ENCODE assay signal across 29 cellular contexts in genomic region chr5:93158841-93159240, GRCh38.
DNase-seq lines count a peak whose midpoint lies in the region; ATAC-seq and TF ChIP-seq lines count a peak whose summit lies in the region.
"Had no signal": no experiment of that assay in that cellular context is flagged by ENCODE, and none has a peak within 500 bp of the region (broad histone marks: within the 10 kb centered on the region; RNA-seq: fewer than 3 reads in every experiment).

No MANE protein-coding gene starts in this region.

- TF ChIP-seq CTCF in GM23338 (conservative IDR thresholded peaks at IDR 0.05; ENCODE audit: low read depth in 2 of 2) = no peak
- TF ChIP-seq CTCF in brain microvascular endothelial cell (IDR thresholded peaks at IDR 0.05; ENCODE audit: low read depth, low read length, missing control alignments) = no peak
- TF ChIP-seq CTCF in ascending aorta (IDR thresholded peaks at IDR 0.05) = no peak

- H3K4me2 ChIP-seq in GM23338 = no peak overlapping the region
- H3K4me2 ChIP-seq: KMS-11 had no signal

- no peaks in the 10 kb centered on the region for H3F3A ChIP-seq in GM23338 (replicated peaks; ENCODE audit: low read depth)

- no peaks in the 10 kb centered on the region for H3K9me3 ChIP-seq in ascending aorta
- H3K9me3 ChIP-seq: esophagus squamous epithelium, transverse colon had no signal

- no peak overlapping the region for H3K4me3 Mint-ChIP-seq in GM23338
- H3K4me3 Mint-ChIP-seq: activated CD8-positive, alpha-beta T cell treated with anti-CD3 and anti-CD28 coated beads, Interleukin-2, amount 10 ng/mL, durations not matched to agents 7 days and 5 days; activated naive CD8-positive, alpha-beta T cell treated with anti-CD3 and anti-CD28 coated beads for 36 hours; central memory CD8-positive, alpha-beta T cell; nephron; T-helper 1 cell treated with Interleukin-12 subunit alpha and Interleukin-12 subunit beta and Interleukin-4 antibody, amounts not matched to agents 30 μg/mL and 1 μg/mL, for 36 hours had no signal

- no peaks in the 10 kb centered on the region for H4K20me1 ChIP-seq in GM23338 (replicated peaks; ENCODE audit: insufficient read depth)

- in situ Hi-C loops in brain microvascular endothelial cell (cut with HindIII; ENCODE audit: low pct_ligation_motif_present, low sequenced_read_pairs) = no loop called here

- no peak for ATAC-seq in GM23338
- ATAC-seq: activated CD8-positive, alpha-beta T cell treated with anti-CD3 and anti-CD28 coated beads, Interleukin-2, amount 10 ng/mL, durations not matched to agents 7 days and 5 days had no signal

- H3K4me1 Mint-ChIP-seq in GM23338 = peaks cover 9% of the 10 kb centered on the region; the same call in 2 of the 3 replicates
- H3K4me1 Mint-ChIP-seq: activated naive CD8-positive, alpha-beta T cell treated with anti-CD3 and anti-CD28 coated beads for 36 hours; central memory CD8-positive, alpha-beta T cell had no signal

- H3K27me3 ChIP-seq in GM23338 (ENCODE audit: insufficient read depth) (no peaks in the 10 kb centered on the region), brain microvascular endothelial cell (replicated peaks) (no peaks in the 10 kb centered on the region), ascending aorta (no peaks in the 10 kb centered on the region)
- H3K27me3 ChIP-seq: esophagus squamous epithelium, transverse colon had no signal

- intact Hi-C loops in ascending aorta (cut with DNase I) = no loop called here

- H3K27ac Mint-ChIP-seq in GM23338 = no peak overlapping the region
- H3K27ac Mint-ChIP-seq: activated CD8-positive, alpha-beta T cell treated with anti-CD3 and anti-CD28 coated beads, Interleukin-2, amount 10 ng/mL, durations not matched to agents 7 days and 5 days; activated naive CD8-positive, alpha-beta T cell treated with anti-CD3 and anti-CD28 coated beads for 36 hours; nephron; T-helper 1 cell treated with Interleukin-12 subunit alpha and Interleukin-12 subunit beta and Interleukin-4 antibody, amounts not matched to agents 30 μg/mL and 1 μg/mL, for 36 hours had no signal

- H3K4me1 ChIP-seq in GM23338 (ENCODE audit: insufficient read depth) (no peaks in the 10 kb centered on the region), ascending aorta (peaks cover 0 to 2% of the 10 kb centered on the region in 2 donors)
- H3K4me1 ChIP-seq: parathyroid adenoma had no signal

- no peaks in the 10 kb centered on the region for H3K79me2 ChIP-seq in GM23338 (replicated peaks; ENCODE audit: insufficient read depth)
- H3K79me2 ChIP-seq: parathyroid adenoma had no signal

- H3K36me3 Mint-ChIP-seq in GM23338 (ENCODE audit: low read depth) = no peaks in the 10 kb centered on the region
- H3K36me3 Mint-ChIP-seq: activated naive CD8-positive, alpha-beta T cell treated with anti-CD3 and anti-CD28 coated beads for 36 hours had no signal

- no peaks in the 10 kb centered on the region for H3K9me2 ChIP-seq in GM23338 (ENCODE audit: insufficient read depth)

- H2AFZ ChIP-seq in GM23338 = peak overlapping the region; percentile 16; the same call in 1 of the 2 replicates
- H2AFZ ChIP-seq: parathyroid adenoma had no signal

- peak; percentile 60 for DNase-seq in Daoy (ENCODE audit: low read depth)
- no peak for DNase-seq in GM23338 (ENCODE audit: low spot score)
- peak; percentile 31 for DNase-seq in brain microvascular endothelial cell
- peak; percentile 75 for DNase-seq in myocyte (ENCODE audit: low read depth)
- no peak for DNase-seq in T-helper 2 cell
- no peak for DNase-seq in ascending aorta (ENCODE audit: low spot score in 2 of 2)
- no peak for DNase-seq in iPS-NIHi7 (ENCODE audit: extremely low spot score)
- DNase-seq: ACHN; activated CD8-positive, alpha-beta T cell treated with anti-CD3 and anti-CD28 coated beads, Interleukin-2, amount 10 ng/mL, durations not matched to agents 7 days and 5 days; activated naive CD8-positive, alpha-beta T cell treated with anti-CD3 and anti-CD28 coated beads for 36 hours; aorta; dermis blood vessel endothelial cell; DMS79 treated with DMSO at 0.1 percent for 48 hours; esophagus squamous epithelium; H7; islet precursor cell; MV-4-11; NCI-H1436 treated with DMSO at 0.1 percent for 48 hours; NCI-H446; NCI-H774; RPMI8226; stimulated activated CD4-positive, alpha-beta T cell treated with anti-CD3 and anti-CD28 coated beads, Interleukin-2, amount 100 ng/mL, for 48 hours; transverse colon had no signal

- no peak overlapping the region for H3K4me3 ChIP-seq in GM23338
- no peak overlapping the region for H3K4me3 ChIP-seq in brain microvascular endothelial cell (ENCODE audit: low read depth, low read length)
- H3K4me3 ChIP-seq in ascending aorta = no peak overlapping the region
- H3K4me3 ChIP-seq: esophagus squamous epithelium, transverse colon had no signal

- H3K36me3 ChIP-seq in GM23338 (ENCODE audit: insufficient read depth) (no peaks in the 10 kb centered on the region), brain microvascular endothelial cell (replicated peaks) (no peaks in the 10 kb centered on the region), ascending aorta (no peaks in the 10 kb centered on the region)
- H3K36me3 ChIP-seq: esophagus squamous epithelium, transverse colon had no signal

- no peaks in the 10 kb centered on the region for H3K9me3 Mint-ChIP-seq in GM23338
- H3K9me3 Mint-ChIP-seq: activated naive CD8-positive, alpha-beta T cell treated with anti-CD3 and anti-CD28 coated beads for 36 hours; nephron; T-helper 1 cell treated with Interleukin-12 subunit alpha and Interleukin-12 subunit beta and Interleukin-4 antibody, amounts not matched to agents 30 μg/mL and 1 μg/mL, for 36 hours had no signal

- H3K27ac ChIP-seq in GM23338 (ENCODE audit: low read depth) (no peak overlapping the region), brain microvascular endothelial cell (no peak overlapping the region), ascending aorta (no peak overlapping the region)
- H3K27ac ChIP-seq: C4-2B, esophagus squamous epithelium, KMS-11, parathyroid adenoma, transverse colon had no signal

- H3K27me3 Mint-ChIP-seq in GM23338 (ENCODE audit: insufficient read depth, low read depth, poor library complexity) = no peaks in the 10 kb centered on the region
- H3K27me3 Mint-ChIP-seq: activated naive CD8-positive, alpha-beta T cell treated with anti-CD3 and anti-CD28 coated beads for 36 hours; central memory CD8-positive, alpha-beta T cell had no signal

TF ChIP-seq in GM23338, 12 proteins besides CTCF, POLR2A, EP300 and RAD21 (continues in another document):
- no peak for TF ChIP-seq ETS1 (IDR thresholded peaks at IDR 0.05)

Comparison
In these comparisons a context has a peak if more than half of its experiments do, and no peak if none do; other contexts are left out.
1. DNase-seq: peak in Daoy (single experiment), brain microvascular endothelial cell (single experiment) and myocyte (single experiment); none in GM23338 (single experiment), T-helper 2 cell (0 of 5), ascending aorta (0 of 2) and iPS-NIHi7 (single experiment).